13 cellular contexts compared by ENCODE assay signal in the genomic region with DNA sequence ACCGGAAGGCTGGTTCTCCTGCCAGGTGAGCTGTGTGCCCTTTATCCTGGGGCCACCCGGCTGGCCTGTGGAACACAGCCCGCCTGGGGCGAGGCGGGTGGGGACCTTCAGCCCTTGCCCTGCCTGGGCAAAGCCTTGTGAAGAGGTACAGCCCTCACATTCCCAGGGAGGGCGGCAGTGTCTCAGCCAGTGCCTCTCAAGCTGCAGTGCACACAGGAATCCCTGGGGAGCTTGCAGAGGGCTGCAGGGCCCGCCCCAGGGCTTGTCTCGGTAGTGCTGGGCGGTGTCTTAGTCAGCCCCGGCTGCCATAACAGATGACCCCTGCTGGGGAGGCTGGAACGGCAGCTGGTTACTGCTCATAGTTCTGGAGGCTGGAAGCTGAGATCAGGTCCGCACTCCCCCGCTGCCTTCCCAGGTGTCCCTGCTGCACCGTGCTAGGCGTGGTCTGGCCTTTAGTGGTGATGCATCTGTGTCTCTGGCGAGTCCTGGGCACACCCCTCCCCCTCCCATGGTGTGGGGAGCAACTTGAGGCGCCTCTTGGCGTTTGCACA. TPM values are rescaled to one million over a fixed set of nuclear protein-coding genes. Genes with fewer than 3 reads are reported as not detected.
A peak's percentile ranks its signal among the peaks of the same experiment; 100 is the strongest.
DNase-seq lines count a peak whose midpoint lies in the region; TF ChIP-seq lines count a peak whose summit lies in the region.
"Had no signal": no experiment of that assay in that cellular context is flagged by ENCODE, and none has a peak within 500 bp of the region (broad histone marks: within the 10 kb centered on the region; RNA-seq: fewer than 3 reads in every experiment).

No MANE protein-coding gene starts in this region.

- H3K9me3 ChIP-seq in duodenal mucosa (ENCODE audit: control insufficient read depth in 1 of 2, low read length in 2 of 2) (no peaks in the 10 kb centered on the region), neuronal stem cell (replicated peaks in 1 of 2; ENCODE audit: control insufficient read depth in 2 of 2, insufficient read depth in 1 of 2, low read depth in 1 of 2, low read length in 2 of 2) (peaks cover 0 to 9% of the 10 kb centered on the region in 2 donors)

- peak overlapping the region; percentile 21 for H2BK15ac ChIP-seq in neuronal stem cell (ENCODE audit: low read length)

- intact Hi-C loops in activated T-helper 1 cell treated with anti-CD3 and anti-CD28 coated beads, Interleukin-12 subunit alpha, Interleukin-12 subunit beta, Interleukin-2, Interleukin-4 antibody, amounts not matched to agents 30 ng/mL and 10 ng/mL and 1 ng/mL, durations not matched to agents 14 hours and 24 hours and 36 hours (cut with micrococcal nuclease), result no loop called here

- no peak overlapping the region for H3K4me3 ChIP-seq in GM12865 (ENCODE audit: low read depth, low read length)
- peak overlapping the region; percentile 33 to 55 for H3K4me3 ChIP-seq in duodenal mucosa (ENCODE audit: low read depth in 1 of 2, low read length in 2 of 2)
- no peak overlapping the region for H3K4me3 ChIP-seq in neuronal stem cell (ENCODE audit: low read length in 2 of 2)

- H3K4me1 ChIP-seq in duodenal mucosa (ENCODE audit: control insufficient read depth in 1 of 2, insufficient read depth in 2 of 2, low read length in 2 of 2) (peaks cover 10 to 21% of the 10 kb centered on the region in 2 donors), neuronal stem cell (ENCODE audit: control insufficient read depth in 2 of 2, insufficient read depth in 1 of 2, low read depth in 1 of 2, low read length in 2 of 2) (peaks cover 0 to 2% of the 10 kb centered on the region in 2 donors)

- H2BK5ac ChIP-seq in neuronal stem cell (ENCODE audit: low read length), result peak overlapping the region; percentile 88

- TF ChIP-seq CTCF in GM12865 (IDR thresholded peaks at IDR 0.05; ENCODE audit: insufficient read depth, low read depth, low read length, missing control alignments) (no peak), GM13976 (IDR thresholded peaks at IDR 0.05; ENCODE audit: borderline replicate concordance, control extremely low read depth, extremely low read depth, insufficient read depth, missing control alignments) (no peak)

- peak overlapping the region; percentile 89 for H3K23ac ChIP-seq in neuronal stem cell (ENCODE audit: low read depth, low read length, poor library complexity)

- H4K8ac ChIP-seq in neuronal stem cell (ENCODE audit: low read depth, low read length), result no peak overlapping the region

- no peak overlapping the region for H2AFZ ChIP-seq in neuronal stem cell (ENCODE audit: low read length)

- peak overlapping the region; percentile 74 for H3K27ac ChIP-seq in duodenal mucosa (ENCODE audit: low read depth, low read length)
- no peak overlapping the region for H3K27ac ChIP-seq in neuronal stem cell (replicated peaks; ENCODE audit: low read length)

- peaks cover 6% of the 10 kb centered on the region for H3K9me3 Mint-ChIP-seq in activated T-helper 1 cell treated with anti-CD3 and anti-CD28 coated beads, Interleukin-12 subunit alpha, Interleukin-12 subunit beta, Interleukin-2, Interleukin-4 antibody, amounts not matched to agents 30 ng/mL and 10 ng/mL and 1 ng/mL, durations not matched to agents 14 hours and 24 hours and 36 hours
- H3K9me3 Mint-ChIP-seq: activated naive CD4-positive, alpha-beta T cell treated with anti-CD3 and anti-CD28 coated beads for 36 hours; central memory CD8-positive, alpha-beta T cell had no signal

- H2AK5ac ChIP-seq in neuronal stem cell (ENCODE audit: low read depth, low read length), result peak overlapping the region; percentile 61

- H3K4me2 ChIP-seq in neuronal stem cell (ENCODE audit: insufficient read depth, low read length, poor library complexity, severe bottlenecking), result no peak overlapping the region

- no peak overlapping the region for H4K91ac ChIP-seq in neuronal stem cell (ENCODE audit: low read depth, low read length, poor library complexity)

- H3K4me1 Mint-ChIP-seq in activated T-helper 1 cell treated with anti-CD3 and anti-CD28 coated beads, Interleukin-12 subunit alpha, Interleukin-12 subunit beta, Interleukin-2, Interleukin-4 antibody, amounts not matched to agents 30 ng/mL and 10 ng/mL and 1 ng/mL, durations not matched to agents 14 hours and 24 hours and 36 hours (ENCODE audit: low read depth), result no peaks in the 10 kb centered on the region

- no peaks in the 10 kb centered on the region for H3K79me1 ChIP-seq in neuronal stem cell (ENCODE audit: low read depth, low read length)

- WGBS in neuronal stem cell (ENCODE audit: extremely low coverage in 2 of 2, insufficient read length in 2 of 2, insufficient replicate concordance in 1 of 2), 2 donors, result no CpG with 5 or more reads among the region's 18 CpGs

- H3K27ac Mint-ChIP-seq in activated T-helper 1 cell treated with anti-CD3 and anti-CD28 coated beads, Interleukin-12 subunit alpha, Interleukin-12 subunit beta, Interleukin-2, Interleukin-4 antibody, amounts not matched to agents 30 ng/mL and 10 ng/mL and 1 ng/mL, durations not matched to agents 14 hours and 24 hours and 36 hours, result no peak overlapping the region
- H3K27ac Mint-ChIP-seq: activated naive CD4-positive, alpha-beta T cell treated with anti-CD3 and anti-CD28 coated beads for 36 hours had no signal

- no peak overlapping the region for H3K4ac ChIP-seq in neuronal stem cell (ENCODE audit: low read length)

- H3K27me3 ChIP-seq in duodenal mucosa (ENCODE audit: control insufficient read depth in 1 of 2, insufficient read depth in 2 of 2, low read length in 2 of 2) (no peaks in the 10 kb centered on the region), neuronal stem cell (ENCODE audit: control insufficient read depth in 3 of 3, insufficient read depth in 3 of 3, low read depth in 1 of 3, low read length in 3 of 3) (no peaks in the 10 kb centered on the region)

- H3K36me3 ChIP-seq in duodenal mucosa (ENCODE audit: control insufficient read depth in 1 of 2, insufficient read depth in 2 of 2, low read length in 2 of 2) (peaks cover 20 to 56% of the 10 kb centered on the region in 2 donors), neuronal stem cell (replicated peaks in 1 of 2; ENCODE audit: control insufficient read depth in 2 of 2, insufficient read depth in 2 of 2, low read length in 2 of 2) (peaks cover 8 to 17% of the 10 kb centered on the region in 2 donors)

- H3K36me3 Mint-ChIP-seq in activated T-helper 1 cell treated with anti-CD3 and anti-CD28 coated beads, Interleukin-12 subunit alpha, Interleukin-12 subunit beta, Interleukin-2, Interleukin-4 antibody, amounts not matched to agents 30 ng/mL and 10 ng/mL and 1 ng/mL, durations not matched to agents 14 hours and 24 hours and 36 hours (ENCODE audit: low read depth), result peaks cover 23% of the 10 kb centered on the region

- H3K14ac ChIP-seq in neuronal stem cell (ENCODE audit: low read length), result no peak overlapping the region

- peak overlapping the region; percentile 71 for H3K18ac ChIP-seq in neuronal stem cell (ENCODE audit: low read length)

- no peaks in the 10 kb centered on the region for H3K27me3 Mint-ChIP-seq in activated T-helper 1 cell treated with anti-CD3 and anti-CD28 coated beads, Interleukin-12 subunit alpha, Interleukin-12 subunit beta, Interleukin-2, Interleukin-4 antibody, amounts not matched to agents 30 ng/mL and 10 ng/mL and 1 ng/mL, durations not matched to agents 14 hours and 24 hours and 36 hours (ENCODE audit: insufficient read depth)
- H3K27me3 Mint-ChIP-seq: central memory CD8-positive, alpha-beta T cell; naive B cell had no signal

- DNase-seq in GM12865 (ENCODE audit: low read depth) (peak; percentile 18), NCI-H2107 (lab: John Stamatoyannopoulos, UW) (peak; percentile 29), neuronal stem cell (ENCODE audit: low spot score) (no peak), NCI-H1105 (lab: John Stamatoyannopoulos, UW) (no peak), GM13976 (ENCODE audit: low spot score) (no peak), NCI-H2196 (lab: John Stamatoyannopoulos, UW; ENCODE audit: unreplicated experiment) (no peak)
- no peak for DNase-seq in activated T-helper 1 cell treated with anti-CD3 and anti-CD28 coated beads, Interleukin-12 subunit alpha, Interleukin-12 subunit beta, Interleukin-2, Interleukin-4 antibody, amounts not matched to agents 30 ng/mL and 10 ng/mL and 1 ng/mL, durations not matched to agents 14 hours and 24 hours and 36 hours (ENCODE audit: low spot score)
- DNase-seq: activated naive CD4-positive, alpha-beta T cell treated with anti-CD3 and anti-CD28 coated beads for 36 hours; H9; naive B cell; T-helper 9 cell had no signal

- in situ Hi-C loops in GM13976 (cut with MboI; ENCODE audit: low sequenced_read_pairs, unreplicated experiment), result no loop called here

- no peak overlapping the region for H3K4me3 Mint-ChIP-seq in activated T-helper 1 cell treated with anti-CD3 and anti-CD28 coated beads, Interleukin-12 subunit alpha, Interleukin-12 subunit beta, Interleukin-2, Interleukin-4 antibody, amounts not matched to agents 30 ng/mL and 10 ng/mL and 1 ng/mL, durations not matched to agents 14 hours and 24 hours and 36 hours
- H3K4me3 Mint-ChIP-seq: activated naive CD4-positive, alpha-beta T cell treated with anti-CD3 and anti-CD28 coated beads for 36 hours; central memory CD8-positive, alpha-beta T cell; H9; naive B cell had no signal

- H2BK120ac ChIP-seq in neuronal stem cell (ENCODE audit: low read depth, low read length), result no peak overlapping the region

- H2BK12ac ChIP-seq in neuronal stem cell (ENCODE audit: low read length), result no peak overlapping the region

- peak overlapping the region in 1 of 2 donors; percentile 54 for H3K9ac ChIP-seq in duodenal mucosa (ENCODE audit: low read depth in 1 of 2, low read length in 2 of 2)
- H3K9ac ChIP-seq in neuronal stem cell (ENCODE audit: low read depth, low read length, poor library complexity), result peak overlapping the region; percentile 78

RNA-seq across cellular contexts. Expression of a gene that starts 12.6 kb away (rescaled TPM):
- 6.6 TPM for polyA plus RNA-seq in neuronal stem cell (2013, experiment 1 of 2)
- 7.4 TPM for polyA plus RNA-seq in neuronal stem cell (2013, experiment 2 of 2)
- 13.7 and 15.8 TPM in 2 replicates for total RNA-seq in activated T-helper 1 cell treated with anti-CD3 and anti-CD28 coated beads, Interleukin-12 subunit alpha, Interleukin-12 subunit beta, Interleukin-2, Interleukin-4 antibody, amounts not matched to agents 30 ng/mL and 10 ng/mL and 1 ng/mL, durations not matched to agents 14 hours and 24 hours and 36 hours

RNA-seq across cellular contexts. Expression of a gene that starts 12.8 kb away (rescaled TPM):
- 12.6 TPM for polyA plus RNA-seq in neuronal stem cell (2013, experiment 1 of 2)
- 13.2 TPM for polyA plus RNA-seq in neuronal stem cell (2013, experiment 2 of 2)
- total RNA-seq in activated T-helper 1 cell treated with anti-CD3 and anti-CD28 coated beads, Interleukin-12 subunit alpha, Interleukin-12 subunit beta, Interleukin-2, Interleukin-4 antibody, amounts not matched to agents 30 ng/mL and 10 ng/mL and 1 ng/mL, durations not matched to agents 14 hours and 24 hours and 36 hours, result 43.4 and 55.5 TPM in 2 replicates

RNA-seq across cellular contexts. Expression of a gene that starts 30.2 kb away (rescaled TPM):
- polyA plus RNA-seq in neuronal stem cell (2013, experiment 1 of 2), result 30.3 TPM
- 30.5 TPM for polyA plus RNA-seq in neuronal stem cell (2013, experiment 2 of 2)
- total RNA-seq in activated T-helper 1 cell treated with anti-CD3 and anti-CD28 coated beads, Interleukin-12 subunit alpha, Interleukin-12 subunit beta, Interleukin-2, Interleukin-4 antibody, amounts not matched to agents 30 ng/mL and 10 ng/mL and 1 ng/mL, durations not matched to agents 14 hours and 24 hours and 36 hours, result 45.1 TPM in 2 replicates

Comparison
In these comparisons a context has a peak if more than half of its experiments do, and no peak if none do; other contexts are left out.
1. DNase-seq: peak in GM12865 (single experiment) and NCI-H2107 (single experiment); none in neuronal stem cell (single experiment), NCI-H1105 (single experiment), GM13976 (single experiment), NCI-H2196 (single experiment) and activated T-helper 1 cell treated with anti-CD3 and anti-CD28 coated beads, Interleukin-12 subunit alpha, Interleukin-12 subunit beta, Interleukin-2, Interleukin-4 antibody, amounts not matched to agents 30 ng/mL and 10 ng/mL and 1 ng/mL, durations not matched to agents 14 hours and 24 hours and 36 hours (single experiment).
2. H3K4me3 ChIP-seq: peak in duodenal mucosa (2 of 2); none in GM12865 (single experiment) and neuronal stem cell (0 of 2).